In the genomic region with DNA sequence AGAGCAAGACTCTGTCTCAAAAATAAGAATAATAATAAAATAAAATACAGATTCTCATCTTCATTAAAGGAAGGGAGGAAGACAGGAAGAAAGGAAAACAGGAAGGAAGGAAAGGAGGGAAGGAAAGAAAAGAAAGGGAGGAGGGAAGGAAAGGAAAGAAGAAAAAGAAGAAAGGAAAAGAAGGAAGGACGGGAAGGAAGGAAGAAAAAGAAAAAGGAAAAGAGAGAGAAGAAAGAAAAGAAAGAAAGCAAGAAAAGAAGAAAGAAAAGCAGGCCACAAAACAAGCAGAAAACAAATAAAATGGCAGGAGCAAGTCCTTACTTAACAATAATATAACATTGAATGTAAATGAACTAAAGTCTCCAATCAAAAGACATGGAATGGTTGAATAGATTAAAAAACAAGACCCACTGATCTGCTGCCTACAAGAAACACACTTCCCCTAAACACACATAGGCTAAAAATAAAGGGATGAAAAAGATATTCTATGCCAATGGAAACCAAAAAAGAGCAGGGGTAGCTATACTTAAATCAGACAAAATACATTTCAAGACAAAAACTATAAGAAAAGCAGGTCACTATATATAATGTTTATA, we compare ENCODE assay signal across 1 cellular context.
A peak's percentile ranks its signal among the peaks of the same experiment; 100 is the strongest.
TF ChIP-seq lines count a peak whose summit lies in the region.

No MANE protein-coding gene starts in this region.

TF ChIP-seq in HepG2, 621 proteins besides CTCF, POLR2A, EP300 and RAD21 (continued from another document):
- TF ChIP-seq ZSCAN9 (CRISPR knock-in tag; IDR thresholded peaks at IDR 0.05; ENCODE audit: borderline replicate concordance) (no peak), NR2F1 (CRISPR knock-in tag; IDR thresholded peaks at IDR 0.05) (no peak), CHD2 (IDR thresholded peaks at IDR 0.05; ENCODE audit: low read depth, low read length) (no peak), AKAP8 (CRISPR knock-in tag; IDR thresholded peaks at IDR 0.05) (no peak), ZNF567 (CRISPR knock-in tag; IDR thresholded peaks at IDR 0.05; ENCODE audit: borderline replicate concordance) (no peak), SMAD9 (CRISPR knock-in tag; IDR thresholded peaks at IDR 0.05) (no peak), DNMT1 (CRISPR knock-in tag; IDR thresholded peaks at IDR 0.05) (no peak), PLRG1 (conservative IDR thresholded peaks at IDR 0.05) (0 out of 2 replicates have a peak, but pooled peaks have one; percentile 68), ZNF441 (CRISPR knock-in tag; IDR thresholded peaks at IDR 0.05; ENCODE audit: borderline replicate concordance) (no peak), RNF2 (conservative IDR thresholded peaks at IDR 0.05; ENCODE audit: low read depth) (no peak), JUN (CRISPR knock-in tag; IDR thresholded peaks at IDR 0.05) (no peak)
- TF ChIP-seq, protein P1, sequence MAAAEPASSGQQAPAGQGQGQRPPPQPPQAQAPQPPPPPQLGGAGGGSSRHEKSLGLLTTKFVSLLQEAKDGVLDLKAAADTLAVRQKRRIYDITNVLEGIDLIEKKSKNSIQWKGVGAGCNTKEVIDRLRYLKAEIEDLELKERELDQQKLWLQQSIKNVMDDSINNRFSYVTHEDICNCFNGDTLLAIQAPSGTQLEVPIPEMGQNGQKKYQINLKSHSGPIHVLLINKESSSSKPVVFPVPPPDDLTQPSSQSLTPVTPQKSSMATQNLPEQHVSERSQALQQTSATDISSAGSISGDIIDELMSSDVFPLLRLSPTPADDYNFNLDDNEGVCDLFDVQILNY (CRISPR knock-in tag; conservative IDR thresholded peaks at IDR 0.05) = no peak
- TF ChIP-seq, protein P2, sequence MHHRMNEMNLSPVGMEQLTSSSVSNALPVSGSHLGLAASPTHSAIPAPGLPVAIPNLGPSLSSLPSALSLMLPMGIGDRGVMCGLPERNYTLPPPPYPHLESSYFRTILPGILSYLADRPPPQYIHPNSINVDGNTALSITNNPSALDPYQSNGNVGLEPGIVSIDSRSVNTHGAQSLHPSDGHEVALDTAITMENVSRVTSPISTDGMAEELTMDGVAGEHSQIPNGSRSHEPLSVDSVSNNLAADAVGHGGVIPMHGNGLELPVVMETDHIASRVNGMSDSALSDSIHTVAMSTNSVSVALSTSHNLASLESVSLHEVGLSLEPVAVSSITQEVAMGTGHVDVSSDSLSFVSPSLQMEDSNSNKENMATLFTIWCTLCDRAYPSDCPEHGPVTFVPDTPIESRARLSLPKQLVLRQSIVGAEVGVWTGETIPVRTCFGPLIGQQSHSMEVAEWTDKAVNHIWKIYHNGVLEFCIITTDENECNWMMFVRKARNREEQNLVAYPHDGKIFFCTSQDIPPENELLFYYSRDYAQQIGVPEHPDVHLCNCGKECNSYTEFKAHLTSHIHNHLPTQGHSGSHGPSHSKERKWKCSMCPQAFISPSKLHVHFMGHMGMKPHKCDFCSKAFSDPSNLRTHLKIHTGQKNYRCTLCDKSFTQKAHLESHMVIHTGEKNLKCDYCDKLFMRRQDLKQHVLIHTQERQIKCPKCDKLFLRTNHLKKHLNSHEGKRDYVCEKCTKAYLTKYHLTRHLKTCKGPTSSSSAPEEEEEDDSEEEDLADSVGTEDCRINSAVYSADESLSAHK (CRISPR knock-in tag; IDR thresholded peaks at IDR 0.05; ENCODE audit: borderline replicate concordance) = no peak
